ENCODE assay signal across 8 cellular contexts in the genomic region with DNA sequence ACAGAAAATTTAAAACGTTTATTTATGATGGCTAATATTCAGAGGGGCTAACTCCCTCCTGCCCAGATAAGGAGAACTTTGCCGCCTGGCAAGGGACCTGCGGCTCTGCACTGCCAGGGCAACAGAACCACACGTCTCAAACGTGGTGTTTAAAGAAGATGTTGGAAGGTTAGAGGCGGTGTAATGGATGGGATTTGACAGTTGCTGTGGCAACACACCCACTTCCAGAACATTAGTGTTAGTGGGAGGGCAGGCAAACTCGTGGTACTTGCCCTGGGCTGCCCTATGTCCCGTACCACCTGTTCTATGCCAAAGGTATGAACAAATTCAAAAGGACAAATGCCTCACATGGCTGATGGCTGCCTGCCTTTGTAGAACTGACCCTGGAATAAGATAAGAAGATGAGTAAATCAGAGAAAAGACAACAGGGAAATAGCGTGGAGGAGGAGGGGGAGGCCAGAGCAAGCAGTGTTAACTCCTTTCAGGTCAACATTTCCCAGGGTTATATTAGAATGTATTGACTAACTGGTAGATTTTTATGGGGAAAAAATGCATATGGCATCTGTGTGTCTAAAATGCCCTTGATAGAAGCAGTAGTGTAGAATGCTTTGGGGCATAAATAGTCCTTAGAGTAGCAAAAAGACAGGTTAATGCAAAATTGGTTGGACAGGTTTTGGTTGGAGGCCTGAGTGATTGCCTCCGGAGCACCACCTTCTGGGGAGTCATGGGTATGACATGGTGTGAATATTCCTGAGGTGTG. TPM values are rescaled to one million over a fixed set of nuclear protein-coding genes. Genes with fewer than 3 reads are reported as not detected.
DNase-seq lines count a peak whose midpoint lies in the region; ATAC-seq and TF ChIP-seq lines count a peak whose summit lies in the region.

No MANE protein-coding gene starts in this region.

- no peaks in the 10 kb centered on the region for H3K79me2 ChIP-seq in parathyroid adenoma

- H3K9me3 ChIP-seq in gastroesophageal sphincter (no peaks in the 10 kb centered on the region), parathyroid adenoma (ENCODE audit: control insufficient read depth, low read length) (no peaks in the 10 kb centered on the region)

- H3K4me1 Mint-ChIP-seq in activated T-helper 2 cell treated with anti-CD3 and anti-CD28 coated beads, Interferon-gamma antibody, Interleukin-2, Interleukin-4, amounts not matched to agents 10 μg/mL and 5 μg/mL and 100 μg/mL, durations not matched to agents 14 hours and 24 hours and 36 hours (ENCODE audit: low read depth) = no peaks in the 10 kb centered on the region

- peaks cover 0 to 30% of the 10 kb centered on the region in 2 donors for H3K36me3 ChIP-seq in gastroesophageal sphincter
- H3K36me3 ChIP-seq in parathyroid adenoma (ENCODE audit: control insufficient read depth, insufficient read depth, low read length) = no peaks in the 10 kb centered on the region

- H3K4me3 Mint-ChIP-seq in activated T-helper 2 cell treated with anti-CD3 and anti-CD28 coated beads, Interferon-gamma antibody, Interleukin-2, Interleukin-4, amounts not matched to agents 10 μg/mL and 5 μg/mL and 100 μg/mL, durations not matched to agents 14 hours and 24 hours and 36 hours (ENCODE audit: low read depth) = no peak overlapping the region

- TF ChIP-seq CTCF in RWPE1 (conservative IDR thresholded peaks at IDR 0.05; ENCODE audit: low read depth) (peak; percentile 90), gastroesophageal sphincter (IDR thresholded peaks at IDR 0.05) (peak; percentile 82 to 91 (median 89)), parathyroid adenoma (IDR thresholded peaks at IDR 0.05) (peak; percentile 91)

- TF ChIP-seq EP300 in gastroesophageal sphincter (IDR thresholded peaks at IDR 0.05) = no peak

- H3K27me3 ChIP-seq in gastroesophageal sphincter = no peaks in the 10 kb centered on the region
- no peaks in the 10 kb centered on the region for H3K27me3 ChIP-seq in parathyroid adenoma (ENCODE audit: control insufficient read depth, insufficient read depth, low read length)

- H3K9ac ChIP-seq in parathyroid adenoma = no peak overlapping the region

- no peak overlapping the region for H2AFZ ChIP-seq in parathyroid adenoma

- peak; percentile 87 for DNase-seq in D341Med (ENCODE audit: low spot score)
- peak in 45 of 76 experiments; percentile 3 to 57 (median 28) for DNase-seq in HUDEP-2 (lab: John Stamatoyannopoulos, UW; ENCODE audit: unreplicated experiment in 76 of 76)
- DNase-seq in RWPE1 (ENCODE audit: low spot score) = peak; percentile 82
- DNase-seq in activated T-helper 2 cell treated with anti-CD3 and anti-CD28 coated beads, Interferon-gamma antibody, Interleukin-2, Interleukin-4, amounts not matched to agents 10 μg/mL and 5 μg/mL and 100 μg/mL, durations not matched to agents 14 hours and 24 hours and 36 hours (ENCODE audit: low spot score) = peak; percentile 39
- DNase-seq in GOT3 (lab: John Stamatoyannopoulos, UW) = no peak

- CTCF ChIA-PET in RWPE1 (lab: Yijun Ruan, JAX) = interaction anchor here (0.5 to 1.1 kb wide), 10 partner anchors 19 to 304 kb away, joined by 3 to 4 read pairs (median 4); no protein-coding TSS in a partner anchor

- H3K36me3 Mint-ChIP-seq in activated T-helper 2 cell treated with anti-CD3 and anti-CD28 coated beads, Interferon-gamma antibody, Interleukin-2, Interleukin-4, amounts not matched to agents 10 μg/mL and 5 μg/mL and 100 μg/mL, durations not matched to agents 14 hours and 24 hours and 36 hours (ENCODE audit: low read depth) = no peaks in the 10 kb centered on the region

- H3K9me3 Mint-ChIP-seq in activated T-helper 2 cell treated with anti-CD3 and anti-CD28 coated beads, Interferon-gamma antibody, Interleukin-2, Interleukin-4, amounts not matched to agents 10 μg/mL and 5 μg/mL and 100 μg/mL, durations not matched to agents 14 hours and 24 hours and 36 hours = no peaks in the 10 kb centered on the region

- no peak for TF ChIP-seq POLR2A in gastroesophageal sphincter (IDR thresholded peaks at IDR 0.05)

- no peak overlapping the region for H3K27ac Mint-ChIP-seq in activated T-helper 2 cell treated with anti-CD3 and anti-CD28 coated beads, Interferon-gamma antibody, Interleukin-2, Interleukin-4, amounts not matched to agents 10 μg/mL and 5 μg/mL and 100 μg/mL, durations not matched to agents 14 hours and 24 hours and 36 hours

- intact Hi-C loops in activated T-helper 2 cell treated with anti-CD3 and anti-CD28 coated beads, Interferon-gamma antibody, Interleukin-2, Interleukin-4, amounts not matched to agents 10 μg/mL and 5 μg/mL and 100 μg/mL, durations not matched to agents 14 hours and 24 hours and 36 hours (cut with micrococcal nuclease) = loop anchor here (1.0 to 5.0 kb wide), 2 partner anchors 217 to 302 kb away; a partner anchor contains a TSS

- no peak overlapping the region for H3K4me2 ChIP-seq in parathyroid adenoma (ENCODE audit: low read length)

- peaks cover 4 to 55% (median 5%) of the 10 kb centered on the region in 3 donors for H3K4me1 ChIP-seq in gastroesophageal sphincter
- no peaks in the 10 kb centered on the region for H3K4me1 ChIP-seq in parathyroid adenoma

- H3K4me3 ChIP-seq in gastroesophageal sphincter (no peak overlapping the region), parathyroid adenoma (ENCODE audit: low read depth, low read length) (no peak overlapping the region)

- ATAC-seq in GM21526 (IDR thresholded peaks at IDR 0.05; ENCODE audit: low FRiP score, unreplicated experiment) (peak; percentile 82), gastroesophageal sphincter (peak; percentile 83)

- POLR2A ChIA-PET in RWPE1 (lab: Yijun Ruan, JAX; ENCODE audit: low non-redundant PET) = no interaction called here

- H3K27ac ChIP-seq in RWPE1 = no peak overlapping the region
- H3K27ac ChIP-seq in gastroesophageal sphincter = peak overlapping the region; percentile 86 to 97 (median 94)
- no peak overlapping the region for H3K27ac ChIP-seq in parathyroid adenoma

- peaks cover 7% of the 10 kb centered on the region for H3K27me3 Mint-ChIP-seq in activated T-helper 2 cell treated with anti-CD3 and anti-CD28 coated beads, Interferon-gamma antibody, Interleukin-2, Interleukin-4, amounts not matched to agents 10 μg/mL and 5 μg/mL and 100 μg/mL, durations not matched to agents 14 hours and 24 hours and 36 hours (ENCODE audit: low read depth)

- WGBS in gastroesophageal sphincter (ENCODE audit: low coverage in 1 of 2), 2 donors = 21 to 37% methylated on average over 10 of the region's 10 CpGs

RNA-seq across cellular contexts. Expression of a gene that starts 30.8 kb away (rescaled TPM):
- total RNA-seq in activated T-helper 2 cell treated with anti-CD3 and anti-CD28 coated beads, Interferon-gamma antibody, Interleukin-2, Interleukin-4, amounts not matched to agents 10 μg/mL and 5 μg/mL and 100 μg/mL, durations not matched to agents 14 hours and 24 hours and 36 hours = 4.5 and 5.1 TPM in 2 replicates
- 100 to 1,000 TPM in 3 of 4 donors, 10 to 100 TPM in 1; 59.4 to 186 (median 126) TPM for total RNA-seq in gastroesophageal sphincter

Comparison
In these comparisons a context has a peak if more than half of its experiments do, and no peak if none do; other contexts are left out.
1. H3K27ac ChIP-seq: peak in gastroesophageal sphincter (4 of 4); none in RWPE1 (single experiment) and parathyroid adenoma (single experiment).
2. Peak in every context shown above with its lines, with median percentiles within 50 percentile points of each other: CTCF ChIP-seq.